ENCODE assay signal across 9 cellular contexts in genomic region chr4:117700111-117700892, GRCh38.
DNase-seq lines count a peak whose midpoint lies in the region; ATAC-seq, FAIRE-seq and TF ChIP-seq lines count a peak whose summit lies in the region.
"Had no signal": no experiment of that assay in that cellular context is flagged by ENCODE, and none has a peak within 500 bp of the region (broad histone marks: within the 10 kb centered on the region; RNA-seq: fewer than 3 reads in every experiment).

No MANE protein-coding gene starts in this region.

- H3K4me1 ChIP-seq in A549 = no peaks in the 10 kb centered on the region
- H3K4me1 ChIP-seq in transverse colon = no peaks in the 10 kb centered on the region
- H3K4me1 ChIP-seq in tibial artery = no peaks in the 10 kb centered on the region

- TF ChIP-seq POLR2A in A549 (IDR thresholded peaks at IDR 0.05; ENCODE audit: low read length) (no peak), transverse colon (IDR thresholded peaks at IDR 0.05) (no peak)

- H3K27ac ChIP-seq in A549 = no peak overlapping the region
- H3K27ac ChIP-seq in brain microvascular endothelial cell = no peak overlapping the region
- no peak overlapping the region for H3K27ac ChIP-seq in transverse colon
- no peak overlapping the region for H3K27ac ChIP-seq in tibial artery

- TF ChIP-seq CTCF in A549 (IDR thresholded peaks at IDR 0.05) (no peak), brain microvascular endothelial cell (IDR thresholded peaks at IDR 0.05; ENCODE audit: low read depth, low read length, missing control alignments) (peak; percentile 27), transverse colon (IDR thresholded peaks at IDR 0.05) (peak in 1 of 5 experiments; percentile 23), tibial artery (IDR thresholded peaks at IDR 0.05) (no peak)

- H3K9me3 ChIP-seq in A549 = no peaks in the 10 kb centered on the region
- no peaks in the 10 kb centered on the region for H3K9me3 ChIP-seq in transverse colon
- no peaks in the 10 kb centered on the region for H3K9me3 ChIP-seq in tibial artery

- H3K27me3 ChIP-seq in brain microvascular endothelial cell (replicated peaks) (no peaks in the 10 kb centered on the region), transverse colon (no peaks in the 10 kb centered on the region), tibial artery (no peaks in the 10 kb centered on the region)

- no peak overlapping the region for H3K4me2 ChIP-seq in A549

- TF ChIP-seq RAD21 in A549 (conservative IDR thresholded peaks at IDR 0.05 in 1 of 2, IDR thresholded peaks at IDR 0.05 in 1 of 2) = no peak

- peak in 1 of 2 experiments; percentile 2 for DNase-seq in A549 (ENCODE audit: low read depth in 1 of 2, low spot score in 1 of 2)
- peak; percentile 9 for DNase-seq in HT-29 (ENCODE audit: low spot score)
- DNase-seq in brain microvascular endothelial cell = no peak
- DNase-seq in T-helper 9 cell = no peak
- DNase-seq in transverse colon = no peak
- no peak for DNase-seq in tibial artery
- DNase-seq: activated B cell treated with CpG ODN at 0.5 μM for 24 hours had no signal

- intact Hi-C loops in transverse colon (cut with DNase I; ENCODE audit: low total_unique reads) = no loop called here
- intact Hi-C loops in tibial artery (cut with DNase I; ENCODE audit: low total_unique reads) = no loop called here

- no peak for FAIRE-seq in A549 (lab: Jason Lieb, UNC)

- in situ Hi-C loops in brain microvascular endothelial cell (cut with HindIII; ENCODE audit: low pct_ligation_motif_present, low sequenced_read_pairs) (no loop called here), transverse colon (cut with MboI; ENCODE audit: low pct_ligation_motif_present in 1 of 4, low pct_unique_long_range_greater_than_20kb in 1 of 4, low sequenced_read_pairs in 3 of 4) (no loop called here)

- TF ChIP-seq EP300 in A549 (IDR thresholded peaks at IDR 0.05) (no peak), transverse colon (IDR thresholded peaks at IDR 0.05; ENCODE audit: low read depth) (no peak)

- CTCF ChIA-PET in A549 (lab: Yijun Ruan, JAX) = no interaction called here

- ATAC-seq in A549 (0 out of 6 replicates have a peak, but pooled peaks of 1 of the 2 experiments have one; percentile 37), GM18861 (IDR thresholded peaks at IDR 0.05; ENCODE audit: unreplicated experiment) (peak; percentile 68), HG03457 (IDR thresholded peaks at IDR 0.05; ENCODE audit: unreplicated experiment) (no peak)

- H3K4me3 ChIP-seq in A549 = no peak overlapping the region
- H3K4me3 ChIP-seq in brain microvascular endothelial cell (ENCODE audit: low read depth, low read length) = no peak overlapping the region
- H3K4me3 ChIP-seq in transverse colon = no peak overlapping the region
- no peak overlapping the region for H3K4me3 ChIP-seq in tibial artery

- WGBS in A549 (ENCODE audit: missing lambda C conversion rate) = 4% methylated on average over 3 of the region's 3 CpGs
- 87 to 97% methylated on average over 3 of the region's 3 CpGs for WGBS in transverse colon (ENCODE audit: low coverage in 1 of 2), 2 donors

- POLR2A ChIA-PET in A549 (lab: Yijun Ruan, JAX) = no interaction called here

- no peaks in the 10 kb centered on the region for H3K36me3 ChIP-seq in brain microvascular endothelial cell (replicated peaks)
- no peaks in the 10 kb centered on the region for H3K36me3 ChIP-seq in transverse colon
- no peaks in the 10 kb centered on the region for H3K36me3 ChIP-seq in tibial artery

TF ChIP-seq in A549, 52 proteins besides CTCF, POLR2A, EP300 and RAD21:
- no peak for TF ChIP-seq RCOR1 (IDR thresholded peaks at IDR 0.05; ENCODE audit: low read depth, low read length)
- TF ChIP-seq ZC3H11A (IDR thresholded peaks at IDR 0.05) = no peak
- no peak for TF ChIP-seq NPAS2 (CRISPR knock-in tag; IDR thresholded peaks at IDR 0.05; ENCODE audit: borderline replicate concordance)
- no peak for TF ChIP-seq HOXB5 (CRISPR knock-in tag; IDR thresholded peaks at IDR 0.05)
- no peak for TF ChIP-seq CHD2 (IDR thresholded peaks at IDR 0.05; ENCODE audit: low read length, partially characterized antibody)
- peak; percentile 42 for TF ChIP-seq MAFK (IDR thresholded peaks at IDR 0.05; ENCODE audit: partially characterized antibody)
- TF ChIP-seq ELK1 (IDR thresholded peaks at IDR 0.05; ENCODE audit: low read depth, low read length) = no peak
